Comparison of ENCODE assay signal across 29 cellular contexts in genomic region chr10:100882251-100882643, GRCh38. TPM values are rescaled to one million over a fixed set of nuclear protein-coding genes. Genes with fewer than 3 reads are reported as not detected.
DNase-seq lines count a peak whose midpoint lies in the region; ATAC-seq, FAIRE-seq and TF ChIP-seq lines count a peak whose summit lies in the region.
"Had no signal": no experiment of that assay in that cellular context is flagged by ENCODE, and none has a peak within 500 bp of the region (broad histone marks: within the 10 kb centered on the region; RNA-seq: fewer than 3 reads in every experiment).

No MANE protein-coding gene starts in this region.

- no peaks in the 10 kb centered on the region for H4K20me1 ChIP-seq in endothelial cell of umbilical vein (replicated peaks; ENCODE audit: control insufficient read depth, extremely low read depth, insufficient read depth, low read length)

- H3K27ac Mint-ChIP-seq in nephron progenitor cell, result peak overlapping the region; percentile 39
- H3K27ac Mint-ChIP-seq in stimulated activated memory B cell treated with anti-CD40 and anti-IgM and Interleukin-4, amounts not matched to agents 10 μg/mL and 1 μg/mL and 100 μg/mL, for 72 hours, result no peak overlapping the region
- H3K27ac Mint-ChIP-seq: activated CD8-positive, alpha-beta memory T cell treated with anti-CD3 and anti-CD28 coated beads, Interleukin-2, amount 10 ng/mL, durations not matched to agents 7 days and 5 days; effector memory CD8-positive, alpha-beta T cell; WTC11 had no signal

- intact Hi-C loops in endothelial cell of umbilical vein (cut with micrococcal nuclease) (no loop called here), psoas muscle (cut with DNase I) (no loop called here)

- dilution Hi-C loops in endothelial cell of umbilical vein (cut with MboI; ENCODE audit: extremely low pct_ligation_motif_present, low sequenced_read_pairs), result no loop called here

- no peak for ATAC-seq in psoas muscle
- no peak for ATAC-seq in stimulated activated memory B cell treated with anti-CD40 and anti-IgM and Interleukin-4, amounts not matched to agents 10 μg/mL and 1 μg/mL and 100 μg/mL, for 72 hours
- ATAC-seq: activated CD8-positive, alpha-beta memory T cell treated with anti-CD3 and anti-CD28 coated beads, Interleukin-2, amount 10 ng/mL, durations not matched to agents 7 days and 5 days; effector memory CD8-positive, alpha-beta T cell; esophagus mucosa; PC-3; WTC11 had no signal

- H3K4me2 ChIP-seq in endothelial cell of umbilical vein (ENCODE audit: insufficient read depth, low read length), result no peak overlapping the region

- peaks cover 6% of the 10 kb centered on the region for H3K27me3 Mint-ChIP-seq in nephron progenitor cell (ENCODE audit: low read depth, poor library complexity)
- peaks cover 30% of the 10 kb centered on the region for H3K27me3 Mint-ChIP-seq in stimulated activated memory B cell treated with anti-CD40 and anti-IgM and Interleukin-4, amounts not matched to agents 10 μg/mL and 1 μg/mL and 100 μg/mL, for 72 hours

- no peak for DNase-seq in AG04450 (ENCODE audit: low read depth, low spot score)
- DNase-seq in endothelial cell of umbilical vein (ENCODE audit: low read depth, low spot score), result no peak
- no peak for DNase-seq in nephron progenitor cell
- no peak for DNase-seq in psoas muscle
- no peak for DNase-seq in AG08396 (ENCODE audit: low spot score)
- no peak for DNase-seq in GM19238 (ENCODE audit: insufficient read length, low spot score)
- DNase-seq: ACHN; activated CD8-positive, alpha-beta memory T cell treated with anti-CD3 and anti-CD28 coated beads, Interleukin-2, amount 10 ng/mL, durations not matched to agents 7 days and 5 days; activated naive CD4-positive, alpha-beta T cell treated with Interleukin-2 at 50 U/mL for 16 hours; activated T-cell treated with anti-CD3 and anti-CD28 coated beads, Interleukin-2, amount 50 U/mL, for 48 hours; Calu3; DMS79 treated with DMSO at 0.1 percent for 48 hours; effector memory CD8-positive, alpha-beta T cell; foreskin melanocyte; Kasumi-1; NCI-H1048; NCI-H187; NCI-H2171 treated with DMSO at 0.1 percent for 48 hours; NCI-H510A treated with DMSO at 0.1 percent for 48 hours; PC-3; spleen; stimulated activated CD4-positive, alpha-beta T cell treated with anti-CD3 and anti-CD28 coated beads, Interleukin-2, amount 100 ng/mL, for 48 hours; upper lobe of left lung had no signal

- no peak overlapping the region for H3K4me3 ChIP-seq in AG04450 (ENCODE audit: low read depth, low read length)
- H3K4me3 ChIP-seq in endothelial cell of umbilical vein (replicated peaks in 1 of 3; ENCODE audit: insufficient read depth in 1 of 3, low read depth in 1 of 3, low read length in 3 of 3), result no peak overlapping the region
- H3K4me3 ChIP-seq in psoas muscle, result no peak overlapping the region
- H3K4me3 ChIP-seq: breast epithelium, spleen, upper lobe of left lung had no signal

- H3K9me3 ChIP-seq in AG04450 (ENCODE audit: control insufficient read depth, insufficient read depth, low read length) (no peaks in the 10 kb centered on the region), KOPT-K1 (ENCODE audit: insufficient read depth, low read length, poor library complexity, severe bottlenecking) (no peaks in the 10 kb centered on the region), endothelial cell of umbilical vein (replicated peaks; ENCODE audit: control insufficient read depth, insufficient read depth, low read length) (no peaks in the 10 kb centered on the region), psoas muscle (no peaks in the 10 kb centered on the region)
- H3K9me3 ChIP-seq: breast epithelium, spleen, upper lobe of left lung had no signal

- POLR2A ChIA-PET in AG04450 (lab: Yijun Ruan, JAX), result interaction anchor here (0.6 to 1.4 kb wide), 5 partner anchors 10 to 625 kb away, joined by 3 to 7 read pairs (median 3); partner anchors contain the start of gene SLF2
- POLR2A ChIA-PET in endothelial cell of umbilical vein (lab: Charles Lee), result interaction anchor here (0.7 kb wide), 1 partner anchor 912 kb away, joined by 5 read pairs; no protein-coding TSS in a partner anchor

- 53 to 67% (median 55%) methylated on average over 8 of the region's 8 CpGs for WGBS in psoas muscle, 3 donors

- TF ChIP-seq CTCF in AG04450 (IDR thresholded peaks at IDR 0.05; ENCODE audit: low read depth, low read length) (no peak), endothelial cell of umbilical vein (IDR thresholded peaks at IDR 0.05; ENCODE audit: extremely low read depth in 1 of 2, insufficient read depth in 1 of 2, low read depth in 1 of 2, low read length in 2 of 2) (no peak), nephron progenitor cell (IDR thresholded peaks at IDR 0.05) (no peak), psoas muscle (IDR thresholded peaks at IDR 0.05) (no peak)

- H3K9me1 ChIP-seq in endothelial cell of umbilical vein (replicated peaks; ENCODE audit: control insufficient read depth, extremely low read depth, insufficient read depth, low read length), result no peaks in the 10 kb centered on the region

- no TSS peak for BruUV-seq in endothelial cell of umbilical vein (replicated peaks; lab: Mats Ljungman, UMichigan)

- H3K36me3 ChIP-seq in KOPT-K1 (ENCODE audit: insufficient read depth, low read length), result no peaks in the 10 kb centered on the region
- H3K36me3 ChIP-seq in endothelial cell of umbilical vein (ENCODE audit: control insufficient read depth in 2 of 2, extremely low read depth in 1 of 2, insufficient read depth in 2 of 2, low read length in 2 of 2), result no peaks in the 10 kb centered on the region
- no peaks in the 10 kb centered on the region for H3K36me3 ChIP-seq in psoas muscle (ENCODE audit: insufficient read depth in 1 of 2, low read depth in 1 of 2)
- H3K36me3 ChIP-seq: breast epithelium, spleen, upper lobe of left lung had no signal

- peaks cover 13% of the 10 kb centered on the region for H3K4me1 ChIP-seq in endothelial cell of umbilical vein (ENCODE audit: control insufficient read depth, extremely low read depth, insufficient read depth, low read length)
- H3K4me1 ChIP-seq in psoas muscle, result no peaks in the 10 kb centered on the region
- H3K4me1 ChIP-seq: breast epithelium had no signal

- FAIRE-seq in endothelial cell of umbilical vein (lab: Jason Lieb, UNC), result no peak

- H3K4me1 Mint-ChIP-seq in nephron progenitor cell, result peaks cover 93% of the 10 kb centered on the region
- H3K4me1 Mint-ChIP-seq in stimulated activated memory B cell treated with anti-CD40 and anti-IgM and Interleukin-4, amounts not matched to agents 10 μg/mL and 1 μg/mL and 100 μg/mL, for 72 hours, result no peaks in the 10 kb centered on the region
- H3K4me1 Mint-ChIP-seq: activated CD8-positive, alpha-beta memory T cell treated with anti-CD3 and anti-CD28 coated beads, Interleukin-2, amount 10 ng/mL, durations not matched to agents 7 days and 5 days had no signal

- no peaks in the 10 kb centered on the region for H3K9me3 Mint-ChIP-seq in nephron progenitor cell
- H3K9me3 Mint-ChIP-seq in stimulated activated memory B cell treated with anti-CD40 and anti-IgM and Interleukin-4, amounts not matched to agents 10 μg/mL and 1 μg/mL and 100 μg/mL, for 72 hours, result no peaks in the 10 kb centered on the region
- H3K9me3 Mint-ChIP-seq: effector memory CD8-positive, alpha-beta T cell; WTC11 had no signal

- H3K4me3 Mint-ChIP-seq in nephron progenitor cell, result peak overlapping the region; percentile 8
- H3K4me3 Mint-ChIP-seq in stimulated activated memory B cell treated with anti-CD40 and anti-IgM and Interleukin-4, amounts not matched to agents 10 μg/mL and 1 μg/mL and 100 μg/mL, for 72 hours, result no peak overlapping the region
- H3K4me3 Mint-ChIP-seq: activated CD8-positive, alpha-beta memory T cell treated with anti-CD3 and anti-CD28 coated beads, Interleukin-2, amount 10 ng/mL, durations not matched to agents 7 days and 5 days; effector memory CD8-positive, alpha-beta T cell; WTC11 had no signal

- no peaks in the 10 kb centered on the region for H3K36me3 Mint-ChIP-seq in nephron progenitor cell (ENCODE audit: low read depth)
- no peaks in the 10 kb centered on the region for H3K36me3 Mint-ChIP-seq in stimulated activated memory B cell treated with anti-CD40 and anti-IgM and Interleukin-4, amounts not matched to agents 10 μg/mL and 1 μg/mL and 100 μg/mL, for 72 hours
- H3K36me3 Mint-ChIP-seq: activated CD8-positive, alpha-beta memory T cell treated with anti-CD3 and anti-CD28 coated beads, Interleukin-2, amount 10 ng/mL, durations not matched to agents 7 days and 5 days; WTC11 had no signal

- H3K79me2 ChIP-seq in endothelial cell of umbilical vein (ENCODE audit: control insufficient read depth, insufficient read depth, low read length), result no peaks in the 10 kb centered on the region

- H3K9ac ChIP-seq in endothelial cell of umbilical vein (replicated peaks; ENCODE audit: extremely low read depth, insufficient read depth, low read length), result no peak overlapping the region

- H2AFZ ChIP-seq in endothelial cell of umbilical vein (ENCODE audit: low read depth, low read length), result peak overlapping the region; percentile 15

- no peak for TF ChIP-seq POLR2A in endothelial cell of umbilical vein (IDR thresholded peaks at IDR 0.05; ENCODE audit: low read depth, low read length)

- H3K27ac ChIP-seq in AG04450 (ENCODE audit: low read depth, low read length) (peak overlapping the region; percentile 41), KOPT-K1 (ENCODE audit: low read depth, low read length, poor library complexity, severe bottlenecking) (peak overlapping the region; percentile 19), endothelial cell of umbilical vein (ENCODE audit: insufficient read depth, low read depth, low read length) (no peak overlapping the region), psoas muscle (no peak overlapping the region)
- H3K27ac ChIP-seq: breast epithelium, C4-2B had no signal

- CTCF ChIA-PET in AG04450 (lab: Charles Lee), result interaction anchor here (0.6 to 5.2 kb wide), 5 partner anchors 11 to 1252 kb away, joined by 3 to 52 read pairs (median 5); partner anchors contain the start of gene SEC31B
- CTCF ChIA-PET in endothelial cell of umbilical vein (lab: Charles Lee), result interaction anchor here (0.6 to 3.1 kb wide), 8 partner anchors 10 to 364 kb away, joined by 3 to 15 read pairs (median 4); no protein-coding TSS in a partner anchor

- H3K27me3 ChIP-seq in AG04450 (ENCODE audit: control insufficient read depth, insufficient read depth, low read length), result no peaks in the 10 kb centered on the region
- peaks cover 0 to 3% of the 10 kb centered on the region in 2 experiments for H3K27me3 ChIP-seq in endothelial cell of umbilical vein (ENCODE audit: control insufficient read depth in 2 of 2, insufficient read depth in 2 of 2, low read length in 2 of 2)
- H3K27me3 ChIP-seq in psoas muscle (ENCODE audit: insufficient read depth in 3 of 3, low read length in 2 of 3), result peaks cover 0 to 13% (median 0%) of the 10 kb centered on the region in 3 donors
- H3K27me3 ChIP-seq: breast epithelium, upper lobe of left lung had no signal

RNA-seq across cellular contexts. Expression of gene SLF2, which starts 30.5 kb away (rescaled TPM):
- 15.0 and 19.0 TPM in 2 replicates for polyA plus RNA-seq in AG04450 (2011; rRNA removed)
- 22.9 and 38.0 TPM in 2 replicates for polyA minus RNA-seq in AG04450 (2011; rRNA and poly(A)+ RNA removed)
- total RNA-seq in endothelial cell of umbilical vein, result 28.0 and 35.5 TPM in 2 replicates
- 6.7 and 7.5 TPM in 2 replicates for polyA plus RNA-seq in endothelial cell of umbilical vein
- polyA plus RNA-seq in endothelial cell of umbilical vein (2011; cell fraction: cytosol; rRNA removed), result 5.0 and 6.1 TPM in 2 replicates
- 18.1 and 27.6 TPM in 2 replicates for polyA plus RNA-seq in endothelial cell of umbilical vein (2011; cell fraction: nucleus; rRNA removed)
- polyA plus RNA-seq in endothelial cell of umbilical vein (2012), result 13.2 and 14.2 TPM in 2 replicates
- 14.2 and 17.3 TPM in 2 replicates for polyA minus RNA-seq in endothelial cell of umbilical vein
- 10.3 TPM for polyA minus RNA-seq in endothelial cell of umbilical vein (2011; cell fraction: cytosol; rRNA and poly(A)+ RNA removed)
- 41.3 and 42.4 TPM in 2 replicates for polyA minus RNA-seq in endothelial cell of umbilical vein (2011; cell fraction: nucleus; rRNA and poly(A)+ RNA removed)
- 10 to 100 TPM; 11.5 to 26.9 (median 21.0) TPM for total RNA-seq in psoas muscle
- polyA plus RNA-seq in psoas muscle, result 10 to 100 TPM in 2 of 3 donors, 1 to 10 TPM in 1; 8.0 to 20.3 (median 11.5) TPM

Comparison
In these comparisons a context has a peak if more than half of its experiments do, and no peak if none do; other contexts are left out.
1. H3K27ac ChIP-seq: peak in AG04450 (single experiment) and KOPT-K1 (single experiment); none in endothelial cell of umbilical vein (single experiment) and psoas muscle (single experiment).